30 cellular contexts compared by ENCODE assay signal in the genomic region with DNA sequence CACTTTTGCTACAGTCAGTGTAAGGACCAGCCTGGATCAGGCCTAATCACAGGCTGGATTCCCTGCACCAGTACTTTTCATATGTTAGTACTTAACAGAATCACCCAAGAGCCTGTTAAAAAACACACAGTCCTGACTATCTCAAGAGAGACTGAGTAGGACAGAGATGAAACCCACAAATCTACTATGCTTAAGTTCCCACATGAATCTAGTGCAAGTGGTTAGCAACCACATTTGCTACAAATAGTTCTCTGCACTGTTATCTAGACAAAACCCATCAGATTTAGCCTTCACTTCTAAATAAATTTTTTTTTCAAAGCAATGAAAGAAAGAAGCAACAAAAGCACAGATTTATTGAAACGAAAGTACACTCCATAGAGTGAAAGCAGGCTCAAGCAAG. TPM values are rescaled to one million over a fixed set of nuclear protein-coding genes. Genes with fewer than 3 reads are reported as not detected.
"Had no signal": no experiment of that assay in that cellular context is flagged by ENCODE, and none has a peak within 500 bp of the region (broad histone marks: within the 10 kb centered on the region; RNA-seq: fewer than 3 reads in every experiment).

No MANE protein-coding gene starts in this region.

- H3K27ac Mint-ChIP-seq: activated CD4-positive, alpha-beta T cell treated with anti-CD3 and anti-CD28 coated beads, Interleukin-2, amount 10 ng/mL, durations not matched to agents 7 days and 5 days; activated CD8-positive, alpha-beta T cell treated with anti-CD3 and anti-CD28 coated beads for 36 hours; nephron; stimulated activated naive CD8-positive, alpha-beta T cell treated with anti-CD3 and anti-CD28 coated beads, Interleukin-15, Interleukin-2, amounts not matched to agents 100 ng/mL and 50 ng/mL, for 24 hours had no signal

- H3K27ac ChIP-seq: brain microvascular endothelial cell, esophagus muscularis mucosa, hepatocyte, left lung, ovary, psoas muscle, thyroid gland, upper lobe of right lung, WERI-Rb-1 had no signal

- ATAC-seq: activated CD8-positive, alpha-beta T cell treated with anti-CD3 and anti-CD28 coated beads for 36 hours; activated T-cell treated with anti-CD3 and anti-CD28 coated beads, Interleukin-2, amount 50 U/mL, for 4 hours; left lung; psoas muscle; right cardiac atrium; upper lobe of right lung had no signal

- H3K27me3 Mint-ChIP-seq: activated CD4-positive, alpha-beta T cell treated with anti-CD3 and anti-CD28 coated beads, Interleukin-2, amount 10 ng/mL, durations not matched to agents 7 days and 5 days; activated CD8-positive, alpha-beta T cell treated with anti-CD3 and anti-CD28 coated beads for 36 hours; stimulated activated naive CD8-positive, alpha-beta T cell treated with anti-CD3 and anti-CD28 coated beads, Interleukin-15, Interleukin-2, amounts not matched to agents 100 ng/mL and 50 ng/mL, for 24 hours had no signal

- H3K4me3 Mint-ChIP-seq: activated CD4-positive, alpha-beta T cell treated with anti-CD3 and anti-CD28 coated beads, Interleukin-2, amount 10 ng/mL, durations not matched to agents 7 days and 5 days; activated CD8-positive, alpha-beta T cell treated with anti-CD3 and anti-CD28 coated beads for 36 hours; activated T-cell treated with anti-CD3 and anti-CD28 coated beads, Interleukin-2, amount 50 U/mL, for 4 hours; nephron; stimulated activated naive CD8-positive, alpha-beta T cell treated with anti-CD3 and anti-CD28 coated beads, Interleukin-15, Interleukin-2, amounts not matched to agents 100 ng/mL and 50 ng/mL, for 24 hours had no signal

- H3K4me3 ChIP-seq: esophagus muscularis mucosa, hepatocyte, left lung, lung, ovary, psoas muscle, thyroid gland, upper lobe of right lung had no signal

- H3K4me1 ChIP-seq: esophagus muscularis mucosa, psoas muscle, thyroid gland, upper lobe of right lung had no signal

- H3K27me3 ChIP-seq: brain microvascular endothelial cell, esophagus muscularis mucosa, hepatocyte, left lung, neutrophil, ovary, thyroid gland, upper lobe of right lung had no signal

- H3K9me3 ChIP-seq: esophagus muscularis mucosa, left lung, neutrophil, ovary, psoas muscle, thyroid gland, upper lobe of right lung had no signal

- H3K36me3 ChIP-seq: brain microvascular endothelial cell, esophagus muscularis mucosa, left lung, neutrophil, ovary, thyroid gland, upper lobe of right lung, WERI-Rb-1 had no signal

- DNase-seq: activated CD4-positive, alpha-beta T cell treated with anti-CD3 and anti-CD28 coated beads, Interleukin-2, amount 10 ng/mL, durations not matched to agents 7 days and 5 days; activated CD4-positive, CD25-positive, alpha-beta regulatory T cell treated with anti-CD3 and anti-CD28 coated beads, Interleukin-2, amount 50 U/mL, for 72 hours; activated CD8-positive, alpha-beta T cell treated with anti-CD3 and anti-CD28 coated beads for 36 hours; activated naive CD4-positive, alpha-beta T cell treated with Interleukin-2 at 50 U/mL for 16 hours; activated T-cell treated with anti-CD3 and anti-CD28 coated beads, Interleukin-2, amount 50 U/mL, for 4 hours; aorta; brain microvascular endothelial cell; caudate nucleus; dermis blood vessel endothelial cell; glutamatergic neuron; kidney glomerular epithelial cell; left lung; ovary; psoas muscle; right cardiac atrium; stimulated activated CD4-positive, alpha-beta T cell treated with anti-CD3 and anti-CD28 coated beads, Interleukin-12 subunit alpha, Interleukin-12 subunit beta, amount 100 ng/mL, for 4 hours; stimulated activated CD4-positive, alpha-beta T cell treated with anti-CD3 and anti-CD28 coated beads, Interleukin-4, amount 100 ng/mL, for 4 hours; substantia nigra; T-helper 1 cell; thyroid gland; upper lobe of right lung; WERI-Rb-1 had no signal

- H3K4me1 Mint-ChIP-seq: nephron had no signal

RNA-seq across cellular contexts. Expression of a gene that starts 50.3 kb away (rescaled TPM):
- total RNA-seq: mesenteric fat pad, mucosa of gallbladder had no signal
- polyA plus RNA-seq: aorta had no signal
